ENCODE assay signal across 24 cellular contexts in the genomic region with DNA sequence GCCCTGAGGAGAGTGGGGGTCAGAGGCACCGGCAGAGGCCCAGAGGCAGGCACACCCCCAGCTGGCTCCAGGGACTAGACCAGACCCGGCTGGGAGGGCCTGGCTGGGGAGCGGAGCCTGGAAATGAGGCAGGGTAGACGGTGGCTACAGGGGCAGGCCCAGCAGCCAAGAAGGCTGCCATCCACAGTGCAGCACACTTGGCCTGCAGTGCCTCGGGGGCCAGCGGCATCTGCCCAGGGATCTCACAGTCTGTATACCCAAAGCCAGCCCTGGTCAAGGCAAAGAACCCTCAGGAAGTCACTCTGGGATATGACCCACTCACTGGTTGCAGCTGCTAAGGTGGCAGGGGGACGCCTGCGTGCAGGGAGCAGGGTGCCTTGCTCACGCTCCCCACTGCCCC.
"Had no signal": no experiment of that assay in that cellular context is flagged by ENCODE, and none has a peak within 500 bp of the region (broad histone marks: within the 10 kb centered on the region; RNA-seq: fewer than 3 reads in every experiment).

No MANE protein-coding gene starts in this region.

- H3K27ac Mint-ChIP-seq: activated CD8-positive, alpha-beta T cell treated with anti-CD3 and anti-CD28 coated beads, Interleukin-2, amount 10 ng/mL, durations not matched to agents 7 days and 5 days; activated naive CD8-positive, alpha-beta T cell; brain; WTC11 had no signal

- H3K9me3 Mint-ChIP-seq: brain, WTC11 had no signal

- H3K27me3 ChIP-seq: Peyer's patch had no signal

- H3K4me1 Mint-ChIP-seq: brain, WTC11 had no signal

- H3K9me3 ChIP-seq: Peyer's patch had no signal

- H3K4me3 Mint-ChIP-seq: activated CD8-positive, alpha-beta T cell treated with anti-CD3 and anti-CD28 coated beads, Interleukin-2, amount 10 ng/mL, durations not matched to agents 7 days and 5 days; activated naive CD8-positive, alpha-beta T cell; brain; WTC11 had no signal

- H3K4me3 ChIP-seq: Peyer's patch had no signal

- H3K27me3 Mint-ChIP-seq: activated naive CD8-positive, alpha-beta T cell; brain had no signal

- ATAC-seq: activated CD8-positive, alpha-beta T cell treated with anti-CD3 and anti-CD28 coated beads, Interleukin-2, amount 10 ng/mL, durations not matched to agents 7 days and 5 days; WTC11 had no signal

- H3K27ac ChIP-seq: Peyer's patch had no signal

- DNase-seq: activated CD4-positive, alpha-beta T cell treated with anti-CD3 and anti-CD28 coated beads for 48 hours; activated CD4-positive, alpha-beta T cell treated with anti-CD3 and anti-CD28 coated beads, Interleukin-2, amount 50 U/mL, for 4 hours; activated CD4-positive, CD25-positive, alpha-beta regulatory T cell treated with anti-CD3 and anti-CD28 coated beads, Interleukin-2, amount 50 U/mL, for 72 hours; activated CD8-positive, alpha-beta memory T cell treated with anti-CD3 and anti-CD28 coated beads, Interleukin-2, amount 50 U/mL, for 48 hours; activated CD8-positive, alpha-beta T cell treated with anti-CD3 and anti-CD28 coated beads, Interleukin-2, amount 10 ng/mL, durations not matched to agents 7 days and 5 days; activated naive CD4-positive, alpha-beta T cell; activated T-cell treated with anti-CD3 and anti-CD28 coated beads, Interleukin-2, amount 50 U/mL, for 1 hour; amygdala; IMR-90; Kasumi-1; KBM-7; NCI-H1105 treated with DMSO at 0.1 percent for 48 hours; NCI-H1436 treated with DMSO at 0.1 percent for 48 hours; NCI-H187; NCI-H2081; NCI-H510A treated with DMSO at 0.1 percent for 48 hours; NCI-H69; NK-92 treated with Interleukin-12 subunit alpha and Interleukin-12 subunit beta, amount 100 ng/mL, for 24 hours; Peyer's patch; SIG-M5; SW 1271 had no signal
